11 cellular contexts compared by ENCODE assay signal in genomic region chr1:108117908-108118902, GRCh38.
DNase-seq lines count a peak whose midpoint lies in the region; ATAC-seq and TF ChIP-seq lines count a peak whose summit lies in the region.
"Had no signal": no experiment of that assay in that cellular context is flagged by ENCODE, and none has a peak within 500 bp of the region (broad histone marks: within the 10 kb centered on the region; RNA-seq: fewer than 3 reads in every experiment).

No MANE protein-coding gene starts in this region.

- peaks cover 4% of the 10 kb centered on the region for H3K27me3 Mint-ChIP-seq in GM23338 (ENCODE audit: insufficient read depth, low read depth, poor library complexity)
- H3K27me3 Mint-ChIP-seq in CD8-positive, alpha-beta memory T cell = peaks cover 1 to 4% of the 10 kb centered on the region in 2 donors

- no peaks in the 10 kb centered on the region for H3K9me3 Mint-ChIP-seq in GM23338
- H3K9me3 Mint-ChIP-seq in CD8-positive, alpha-beta memory T cell = no peaks in the 10 kb centered on the region

- no peaks in the 10 kb centered on the region for H4K20me1 ChIP-seq in GM23338 (replicated peaks; ENCODE audit: insufficient read depth)
- H4K20me1 ChIP-seq in fibroblast of lung (ENCODE audit: control insufficient read depth, extremely low read depth, insufficient read depth, low read length) = no peaks in the 10 kb centered on the region

- WGBS in tibial nerve, 2 donors = 71 to 76% methylated on average over 5 of the region's 5 CpGs

- H3K79me2 ChIP-seq in GM23338 (replicated peaks; ENCODE audit: insufficient read depth) = no peaks in the 10 kb centered on the region
- H3K79me2 ChIP-seq in fibroblast of lung (ENCODE audit: control insufficient read depth, insufficient read depth, low read length) = no peaks in the 10 kb centered on the region

- DNase-seq in AG04449 (ENCODE audit: low read depth, low spot score) (peak; percentile 40), GM23338 (ENCODE audit: low spot score) (no peak), RPMI7951 (ENCODE audit: low read depth) (peak; percentile 85), fibroblast of lung (ENCODE audit: low read depth in 2 of 2) (peak; percentile 79 to 81), tibial nerve (ENCODE audit: low spot score in 2 of 2) (no peak)
- no peak for DNase-seq in CD8-positive, alpha-beta memory T cell
- DNase-seq: DMS79 had no signal

- H2AFZ ChIP-seq in GM23338 (0 out of 2 replicates have a peak overlapping the region, but pooled peaks have one; percentile 38), fibroblast of lung (ENCODE audit: low read length) (no peak overlapping the region)

- no peak overlapping the region for H3K9ac ChIP-seq in fibroblast of lung (ENCODE audit: insufficient read depth, low read length)

- H3K9me3 ChIP-seq in fibroblast of lung (ENCODE audit: control insufficient read depth, insufficient read depth, low read depth, low read length) (no peaks in the 10 kb centered on the region), tibial nerve (no peaks in the 10 kb centered on the region)
- no peaks in the 10 kb centered on the region for H3K9me3 ChIP-seq in CD8-positive, alpha-beta memory T cell (ENCODE audit: low read length)
- H3K9me3 ChIP-seq: neutrophil, upper lobe of left lung had no signal

- TF ChIP-seq CTCF in AG04449 (IDR thresholded peaks at IDR 0.05; ENCODE audit: insufficient read depth, low read length, missing control alignments) = no peak
- TF ChIP-seq CTCF in GM23338 (conservative IDR thresholded peaks at IDR 0.05; ENCODE audit: low read depth in 2 of 2) = no peak
- no peak for TF ChIP-seq CTCF in fibroblast of lung (conservative IDR thresholded peaks at IDR 0.05 in 1 of 2, IDR thresholded peaks at IDR 0.05 in 1 of 2; ENCODE audit: low read depth in 1 of 2, low read length in 2 of 2)
- TF ChIP-seq CTCF in tibial nerve (IDR thresholded peaks at IDR 0.05) = no peak

- H3F3A ChIP-seq in GM23338 (replicated peaks; ENCODE audit: low read depth) = no peaks in the 10 kb centered on the region

- H3K4me1 ChIP-seq in GM23338 (ENCODE audit: insufficient read depth) = no peaks in the 10 kb centered on the region
- no peaks in the 10 kb centered on the region for H3K4me1 ChIP-seq in fibroblast of lung (ENCODE audit: control insufficient read depth, extremely low read depth, insufficient read depth, low read length)
- H3K4me1 ChIP-seq in CD8-positive, alpha-beta memory T cell (ENCODE audit: insufficient read depth, low read length) = no peaks in the 10 kb centered on the region
- H3K4me1 ChIP-seq in tibial nerve = peaks cover 0 to 5% (median 0%) of the 10 kb centered on the region in 4 donors

- no peak overlapping the region for H3K27ac Mint-ChIP-seq in GM23338
- H3K27ac Mint-ChIP-seq in CD8-positive, alpha-beta memory T cell = peak overlapping the region in 2 of 8 donors; percentile 62 to 85

- H3K27me3 ChIP-seq in GM23338 (ENCODE audit: insufficient read depth) (no peaks in the 10 kb centered on the region), fibroblast of lung (ENCODE audit: control insufficient read depth, insufficient read depth, low read length) (no peaks in the 10 kb centered on the region), tibial nerve (no peaks in the 10 kb centered on the region)
- H3K27me3 ChIP-seq in CD8-positive, alpha-beta memory T cell (ENCODE audit: insufficient read depth, low read length, poor library complexity, severe bottlenecking) = no peaks in the 10 kb centered on the region
- H3K27me3 ChIP-seq: neutrophil, upper lobe of left lung had no signal

- H3K4me3 ChIP-seq in AG04449 (ENCODE audit: low read depth, low read length) (no peak overlapping the region), GM23338 (no peak overlapping the region), fibroblast of lung (replicated peaks in 1 of 4; ENCODE audit: control extremely low read depth in 1 of 4, insufficient read depth in 1 of 4, low read depth in 3 of 4, low read length in 4 of 4) (no peak overlapping the region), tibial nerve (no peak overlapping the region)
- H3K4me3 ChIP-seq in CD8-positive, alpha-beta memory T cell (ENCODE audit: low read length) = no peak overlapping the region
- H3K4me3 ChIP-seq: upper lobe of left lung had no signal

- CTCF ChIA-PET in AG04449 (lab: Yijun Ruan, JAX) = interaction anchor here (1.0 to 5.1 kb wide), 5 partner anchors 8 to 337 kb away, joined by 3 to 57 read pairs (median 4); no protein-coding TSS in a partner anchor
- CTCF ChIA-PET in CD8-positive, alpha-beta memory T cell (lab: Charles Lee) = interaction anchor here (2.1 kb wide), 1 partner anchor 336 kb away, joined by 8 read pairs; no protein-coding TSS in a partner anchor

- no peak overlapping the region for H3K4me2 ChIP-seq in GM23338
- no peak overlapping the region for H3K4me2 ChIP-seq in fibroblast of lung (ENCODE audit: extremely low read depth, insufficient read depth, low read length)

- H3K4me3 Mint-ChIP-seq in GM23338 = no peak overlapping the region
- H3K4me3 Mint-ChIP-seq in CD8-positive, alpha-beta memory T cell = no peak overlapping the region

- H3K36me3 Mint-ChIP-seq in GM23338 (ENCODE audit: low read depth) = no peaks in the 10 kb centered on the region
- H3K36me3 Mint-ChIP-seq in CD8-positive, alpha-beta memory T cell = no peaks in the 10 kb centered on the region

- TF ChIP-seq POLR2A in tibial nerve (IDR thresholded peaks at IDR 0.05) = no peak

- H3K27ac ChIP-seq in GM23338 (ENCODE audit: low read depth) (no peak overlapping the region), fibroblast of lung (ENCODE audit: insufficient read depth, low read length) (no peak overlapping the region), tibial nerve (no peak overlapping the region)
- no peak overlapping the region for H3K27ac ChIP-seq in CD8-positive, alpha-beta memory T cell (ENCODE audit: low read depth, low read length)
- H3K27ac ChIP-seq: neutrophil had no signal

- no peak for ATAC-seq in GM23338
- no peak for ATAC-seq in HG03196 (IDR thresholded peaks at IDR 0.05; ENCODE audit: unreplicated experiment)
- no peak for ATAC-seq in HG03378 (IDR thresholded peaks at IDR 0.05; ENCODE audit: unreplicated experiment)

- H3K4me1 Mint-ChIP-seq in GM23338 = peaks cover 3% of the 10 kb centered on the region; the same call in 2 of the 3 replicates
- H3K4me1 Mint-ChIP-seq in CD8-positive, alpha-beta memory T cell = no peaks in the 10 kb centered on the region

- H3K36me3 ChIP-seq in GM23338 (ENCODE audit: insufficient read depth) (no peaks in the 10 kb centered on the region), fibroblast of lung (ENCODE audit: control insufficient read depth, insufficient read depth, low read length) (no peaks in the 10 kb centered on the region), tibial nerve (no peaks in the 10 kb centered on the region)
- H3K36me3 ChIP-seq in CD8-positive, alpha-beta memory T cell (ENCODE audit: insufficient read depth, low read length) = no peaks in the 10 kb centered on the region
- H3K36me3 ChIP-seq: neutrophil, upper lobe of left lung had no signal

- H3K9me2 ChIP-seq in GM23338 (ENCODE audit: insufficient read depth) = no peaks in the 10 kb centered on the region

- POLR2A ChIA-PET in AG04449 (lab: Yijun Ruan, JAX) = interaction anchor here (0.6 kb wide), 1 partner anchor 1088 kb away, joined by 3 read pairs; no protein-coding TSS in a partner anchor
- POLR2A ChIA-PET in CD8-positive, alpha-beta memory T cell (lab: Charles Lee) = no interaction called here

- TF ChIP-seq EP300 in tibial nerve (IDR thresholded peaks at IDR 0.05) = no peak

TF ChIP-seq in GM23338, 12 proteins besides CTCF, POLR2A, EP300 and RAD21 (continues in another document):
- TF ChIP-seq EZH2 (IDR thresholded peaks at IDR 0.05; ENCODE audit: low read depth, unreplicated experiment) (no peak), EZH2phosphoT487 (IDR thresholded peaks at IDR 0.05; ENCODE audit: unreplicated experiment) (no peak), JUNB (IDR thresholded peaks at IDR 0.05; ENCODE audit: unreplicated experiment) (no peak), CREB1 (CRISPR knock-in tag; IDR thresholded peaks at IDR 0.05; ENCODE audit: low read depth) (no peak)

Comparison
In these comparisons a context has a peak if more than half of its experiments do, and no peak if none do; other contexts are left out.
1. DNase-seq: peak in AG04449 (single experiment), RPMI7951 (single experiment) and fibroblast of lung (2 of 2); none in GM23338 (single experiment), CD8-positive, alpha-beta memory T cell (0 of 5) and tibial nerve (0 of 2).